In the genomic region with DNA sequence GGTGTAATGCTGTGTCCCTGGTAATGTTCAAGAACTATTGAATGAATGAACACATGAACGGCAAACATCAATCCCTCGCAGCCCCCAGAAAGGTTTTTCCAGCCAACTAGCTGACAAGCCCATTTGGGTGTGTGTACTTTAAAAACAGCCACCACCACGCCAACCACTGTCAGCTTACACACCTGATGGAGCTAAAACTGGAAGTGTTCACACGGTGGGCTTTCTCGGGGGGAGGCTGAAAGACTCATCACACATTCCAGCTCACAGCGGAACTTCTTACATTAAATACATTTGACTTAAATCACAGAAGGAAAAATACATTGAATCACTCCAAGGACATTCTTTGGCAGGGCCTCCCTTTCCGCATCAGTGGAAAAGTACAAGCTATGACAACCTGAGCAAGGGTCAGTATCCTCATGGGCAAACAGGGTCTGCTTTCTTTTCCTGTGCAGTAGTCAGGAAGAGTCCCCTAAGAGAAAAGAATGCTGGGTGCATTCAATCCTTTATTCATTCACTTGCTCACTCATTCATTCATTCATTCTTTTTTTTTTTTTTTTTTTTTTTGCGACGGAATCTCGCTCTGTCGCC, we compare ENCODE assay signal across 23 cellular contexts. TPM values are rescaled to one million over a fixed set of nuclear protein-coding genes. Genes with fewer than 3 reads are reported as not detected.
A peak's percentile ranks its signal among the peaks of the same experiment; 100 is the strongest.
DNase-seq lines count a peak whose midpoint lies in the region; ATAC-seq and TF ChIP-seq lines count a peak whose summit lies in the region.
"Had no signal": no experiment of that assay in that cellular context is flagged by ENCODE, and none has a peak within 500 bp of the region (broad histone marks: within the 10 kb centered on the region; RNA-seq: fewer than 3 reads in every experiment).

No MANE protein-coding gene starts in this region.

- intact Hi-C loops in left ventricle myocardium inferior (cut with micrococcal nuclease) (no loop called here), left cardiac atrium (cut with DNase I) (no loop called here), uterus (cut with DNase I; ENCODE audit: low total_unique reads) (no loop called here)
- intact Hi-C loops in activated CD4-positive, alpha-beta T cell treated with anti-CD3 and anti-CD28 coated beads, Interleukin-2, amount 10 ng/mL, durations not matched to agents 24 days and 14 days (cut with micrococcal nuclease), result no loop called here

- WGBS in gastroesophageal sphincter (ENCODE audit: low coverage in 1 of 2), 2 donors, result 82 to 87% methylated on average over 6 to 11 of the region's 11 CpGs

- H3K36me3 Mint-ChIP-seq in activated CD4-positive, alpha-beta T cell treated with anti-CD3 and anti-CD28 coated beads, Interleukin-2, amount 10 ng/mL, durations not matched to agents 24 days and 14 days (ENCODE audit: low read depth), result no peaks in the 10 kb centered on the region
- H3K36me3 Mint-ChIP-seq: CD4-positive, CD25-positive, alpha-beta regulatory T cell; immature natural killer cell; naive thymus-derived CD8-positive, alpha-beta T cell; stimulated activated effector memory CD8-positive, alpha-beta T cell treated with anti-CD3 and anti-CD28 coated beads, Interleukin-12 subunit alpha, Interleukin-12 subunit beta, amount 100 ng/mL, for 72 hours had no signal

- no peak for ATAC-seq in left cardiac atrium
- ATAC-seq in gastroesophageal sphincter, result no peak
- no peak for ATAC-seq in HG02678 (IDR thresholded peaks at IDR 0.05; ENCODE audit: unreplicated experiment)
- ATAC-seq: gastrocnemius medialis; left ventricle myocardium superior; stimulated activated effector memory CD8-positive, alpha-beta T cell treated with anti-CD3 and anti-CD28 coated beads, Interleukin-12 subunit alpha, Interleukin-12 subunit beta, amount 100 ng/mL, for 72 hours had no signal

- peaks cover 4% of the 10 kb centered on the region for H3K27me3 Mint-ChIP-seq in activated CD4-positive, alpha-beta T cell treated with anti-CD3 and anti-CD28 coated beads, Interleukin-2, amount 10 ng/mL, durations not matched to agents 24 days and 14 days
- H3K27me3 Mint-ChIP-seq: CD4-positive, CD25-positive, alpha-beta regulatory T cell; naive thymus-derived CD8-positive, alpha-beta T cell had no signal

- H3K9me3 ChIP-seq in left ventricle myocardium inferior (replicated peaks) (no peaks in the 10 kb centered on the region), gastroesophageal sphincter (no peaks in the 10 kb centered on the region), uterus (no peaks in the 10 kb centered on the region)
- H3K9me3 ChIP-seq: gastrocnemius medialis, suprapubic skin had no signal

- peaks cover 14% of the 10 kb centered on the region for H3K27me3 ChIP-seq in left ventricle myocardium inferior (ENCODE audit: low read depth)
- H3K27me3 ChIP-seq in gastroesophageal sphincter, result no peaks in the 10 kb centered on the region
- no peaks in the 10 kb centered on the region for H3K27me3 ChIP-seq in uterus
- H3K27me3 ChIP-seq: suprapubic skin had no signal

- H3K27ac Mint-ChIP-seq in activated CD4-positive, alpha-beta T cell treated with anti-CD3 and anti-CD28 coated beads, Interleukin-2, amount 10 ng/mL, durations not matched to agents 24 days and 14 days, result no peak overlapping the region
- H3K27ac Mint-ChIP-seq: CD4-positive, CD25-positive, alpha-beta regulatory T cell; stimulated activated effector memory CD8-positive, alpha-beta T cell treated with anti-CD3 and anti-CD28 coated beads, Interleukin-12 subunit alpha, Interleukin-12 subunit beta, amount 100 ng/mL, for 72 hours had no signal

- H3K4me1 ChIP-seq in left ventricle myocardium inferior (peaks cover 44% of the 10 kb centered on the region), gastroesophageal sphincter (peaks cover 0 to 44% (median 6%) of the 10 kb centered on the region in 3 donors), uterus (peaks cover 4 to 20% of the 10 kb centered on the region in 2 donors)

- TF ChIP-seq EP300 in gastroesophageal sphincter (IDR thresholded peaks at IDR 0.05), result no peak

- H3K27ac ChIP-seq in left ventricle myocardium inferior (replicated peaks) (peak overlapping the region; percentile 73), gastroesophageal sphincter (peak overlapping the region in 3 of 4 donors; percentile 61 to 66 (median 63)), uterus (peak overlapping the region; percentile 41 to 78)
- H3K27ac ChIP-seq: KMS-11 had no signal

- DNase-seq in left ventricle myocardium inferior (no peak), left cardiac atrium (no peak), retinal pigment epithelial cell (ENCODE audit: low read depth) (peak; percentile 26), uterus (no peak), DMS114 treated with DMSO at 0.1 percent for 48 hours (lab: John Stamatoyannopoulos, UW; ENCODE audit: unreplicated experiment) (no peak)
- no peak for DNase-seq in activated CD4-positive, alpha-beta T cell treated with anti-CD3 and anti-CD28 coated beads, Interleukin-2, amount 10 ng/mL, durations not matched to agents 24 days and 14 days
- DNase-seq: 8988T; activated CD8-positive, alpha-beta memory T cell treated with anti-CD3 and anti-CD28 coated beads for 24 hours; activated effector memory CD4-positive, alpha-beta T cell treated with anti-CD3 and anti-CD28 coated beads, Interleukin-2, amount 50 U/mL, for 16 hours; CD4-positive, CD25-positive, alpha-beta regulatory T cell; gastrocnemius medialis; immature natural killer cell; left ventricle myocardium superior; naive thymus-derived CD8-positive, alpha-beta T cell; NCI-H146; NCI-H510A treated with DMSO at 0.1 percent for 48 hours; stimulated activated CD4-positive, alpha-beta T cell treated with anti-CD3 and anti-CD28 coated beads, Interleukin-12 subunit alpha, Interleukin-12 subunit beta, amount 100 ng/mL, for 4 hours; stimulated activated CD4-positive, alpha-beta T cell treated with anti-CD3 and anti-CD28 coated beads, Interleukin-4, amount 100 ng/mL, for 1 hour had no signal

- TF ChIP-seq CTCF in left ventricle myocardium inferior (IDR thresholded peaks at IDR 0.05; ENCODE audit: borderline replicate concordance) (no peak), gastroesophageal sphincter (IDR thresholded peaks at IDR 0.05) (no peak), retinal pigment epithelial cell (conservative IDR thresholded peaks at IDR 0.05; ENCODE audit: low read depth, low read length) (no peak), uterus (IDR thresholded peaks at IDR 0.05) (no peak)

- H3K36me3 ChIP-seq in left ventricle myocardium inferior (no peaks in the 10 kb centered on the region), gastroesophageal sphincter (no peaks in the 10 kb centered on the region), uterus (no peaks in the 10 kb centered on the region)
- H3K36me3 ChIP-seq: gastrocnemius medialis, suprapubic skin had no signal

- peaks cover 8% of the 10 kb centered on the region for H3K4me1 Mint-ChIP-seq in activated CD4-positive, alpha-beta T cell treated with anti-CD3 and anti-CD28 coated beads, Interleukin-2, amount 10 ng/mL, durations not matched to agents 24 days and 14 days

- no peak overlapping the region for H3K4me3 Mint-ChIP-seq in activated CD4-positive, alpha-beta T cell treated with anti-CD3 and anti-CD28 coated beads, Interleukin-2, amount 10 ng/mL, durations not matched to agents 24 days and 14 days
- H3K4me3 Mint-ChIP-seq: CD4-positive, CD25-positive, alpha-beta regulatory T cell; immature natural killer cell; naive thymus-derived CD8-positive, alpha-beta T cell; stimulated activated effector memory CD8-positive, alpha-beta T cell treated with anti-CD3 and anti-CD28 coated beads, Interleukin-12 subunit alpha, Interleukin-12 subunit beta, amount 100 ng/mL, for 72 hours had no signal

- no peak for TF ChIP-seq POLR2A in gastroesophageal sphincter (IDR thresholded peaks at IDR 0.05)
- TF ChIP-seq POLR2A in uterus (IDR thresholded peaks at IDR 0.05), result no peak

- H3K9me3 Mint-ChIP-seq in activated CD4-positive, alpha-beta T cell treated with anti-CD3 and anti-CD28 coated beads, Interleukin-2, amount 10 ng/mL, durations not matched to agents 24 days and 14 days, result no peaks in the 10 kb centered on the region
- H3K9me3 Mint-ChIP-seq: immature natural killer cell; naive thymus-derived CD8-positive, alpha-beta T cell; stimulated activated effector memory CD8-positive, alpha-beta T cell treated with anti-CD3 and anti-CD28 coated beads, Interleukin-12 subunit alpha, Interleukin-12 subunit beta, amount 100 ng/mL, for 72 hours had no signal

- H3K4me3 ChIP-seq in left ventricle myocardium inferior (no peak overlapping the region), gastroesophageal sphincter (no peak overlapping the region), retinal pigment epithelial cell (ENCODE audit: low read length) (no peak overlapping the region), uterus (no peak overlapping the region)
- H3K4me3 ChIP-seq: gastrocnemius medialis, suprapubic skin had no signal

RNA-seq across cellular contexts. Expression of a gene that starts 31.0 kb away (rescaled TPM):
- total RNA-seq in left ventricle myocardium inferior, result 4.1 TPM
- total RNA-seq in left cardiac atrium, result 10 to 100 TPM in 1 of 2 donors, 1 to 10 TPM in 1; 9.8 to 20.8 TPM
- 10 to 100 TPM; 19.9 to 38.6 (median 29.2) TPM for total RNA-seq in gastroesophageal sphincter
- 10 to 100 TPM; 25.4 to 79.1 (median 36.5) TPM for total RNA-seq in uterus
- 18.6 and 19.3 TPM in 2 replicates for total RNA-seq in activated CD4-positive, alpha-beta T cell treated with anti-CD3 and anti-CD28 coated beads, Interleukin-2, amount 10 ng/mL, durations not matched to agents 24 days and 14 days

RNA-seq across cellular contexts. Expression of a gene that starts 49.1 kb away (rescaled TPM):
- total RNA-seq in left ventricle myocardium inferior (62.5 TPM), left cardiac atrium (100 to 1,000 TPM; 121 to 122 TPM), gastroesophageal sphincter (100 to 1,000 TPM in 2 of 4 donors, 10 to 100 TPM in 2; 77.7 to 186 (median 127) TPM), uterus (100 to 1,000 TPM in 2 of 4 donors, 10 to 100 TPM in 2; 48.0 to 304 (median 165) TPM)
- 0.68 and 1.3 TPM in 2 replicates for total RNA-seq in activated CD4-positive, alpha-beta T cell treated with anti-CD3 and anti-CD28 coated beads, Interleukin-2, amount 10 ng/mL, durations not matched to agents 24 days and 14 days

Comparison
In these comparisons a context has a peak if more than half of its experiments do, and no peak if none do; other contexts are left out.
1. RNA of a gene that starts 49.1 kb away (total RNA-seq): 48.0 to 304 TPM in uterus, 77.7 to 186 TPM in gastroesophageal sphincter, 121 to 122 TPM in left cardiac atrium and 62.5 TPM in left ventricle myocardium inferior (single experiment); 0.68 to 1.3 TPM in activated CD4-positive, alpha-beta T cell treated with anti-CD3 and anti-CD28 coated beads, Interleukin-2, amount 10 ng/mL, durations not matched to agents 24 days and 14 days; every median in the first group is over 10 times any median in the second.
2. Peak in every context shown above with its lines, with median percentiles within 50 percentile points of each other: H3K27ac ChIP-seq.